ENCODE assay signal across 1 cellular context in the genomic region with DNA sequence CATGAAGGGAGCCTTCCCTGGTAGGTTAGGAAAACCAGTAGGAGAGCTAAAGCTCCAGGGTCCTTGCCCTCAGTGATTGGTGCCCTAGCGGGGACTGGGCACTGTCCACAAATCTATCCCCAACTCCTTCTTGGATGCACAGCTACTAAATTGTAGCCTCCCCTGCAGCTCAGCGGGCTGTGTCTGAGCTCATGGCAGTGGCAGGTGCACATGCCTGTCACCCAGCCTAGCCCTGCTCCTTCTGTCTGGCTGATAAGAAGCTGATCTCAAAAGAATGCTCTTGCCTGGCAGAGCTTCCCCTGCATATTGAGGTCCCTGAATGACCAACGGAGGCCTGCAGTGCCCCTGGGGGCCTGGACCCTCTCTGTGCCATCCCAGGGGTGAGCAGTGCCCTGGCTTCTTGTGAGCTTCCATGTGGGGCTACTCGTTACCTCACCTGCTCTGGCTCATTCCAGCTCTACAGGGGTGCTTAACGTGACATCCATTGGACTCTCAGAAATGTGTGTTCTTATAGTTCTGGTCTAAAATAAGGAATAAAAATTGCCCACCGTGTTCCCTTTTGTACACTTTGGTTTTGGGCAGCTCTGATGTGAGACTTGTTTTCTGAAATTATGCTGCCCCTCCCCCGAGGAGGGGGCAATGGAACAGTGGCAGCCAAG.
A peak's percentile ranks its signal among the peaks of the same experiment; 100 is the strongest.
TF ChIP-seq lines count a peak whose summit lies in the region.

No MANE protein-coding gene starts in this region.

TF ChIP-seq in HepG2, 621 proteins besides CTCF, POLR2A, EP300 and RAD21:
- TF ChIP-seq, protein P1, sequence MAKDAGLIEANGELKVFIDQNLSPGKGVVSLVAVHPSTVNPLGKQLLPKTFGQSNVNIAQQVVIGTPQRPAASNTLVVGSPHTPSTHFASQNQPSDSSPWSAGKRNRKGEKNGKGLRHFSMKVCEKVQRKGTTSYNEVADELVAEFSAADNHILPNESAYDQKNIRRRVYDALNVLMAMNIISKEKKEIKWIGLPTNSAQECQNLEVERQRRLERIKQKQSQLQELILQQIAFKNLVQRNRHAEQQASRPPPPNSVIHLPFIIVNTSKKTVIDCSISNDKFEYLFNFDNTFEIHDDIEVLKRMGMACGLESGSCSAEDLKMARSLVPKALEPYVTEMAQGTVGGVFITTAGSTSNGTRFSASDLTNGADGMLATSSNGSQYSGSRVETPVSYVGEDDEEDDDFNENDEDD (CRISPR knock-in tag; IDR thresholded peaks at IDR 0.05; ENCODE audit: borderline replicate concordance), result no peak
- TF ChIP-seq ZNF12 (CRISPR knock-in tag; IDR thresholded peaks at IDR 0.05), result peak; percentile 89
- TF ChIP-seq SIX1 (CRISPR knock-in tag; IDR thresholded peaks at IDR 0.05; ENCODE audit: borderline replicate concordance), result no peak
